Comparison of ENCODE assay signal across 14 cellular contexts in the genomic region with DNA sequence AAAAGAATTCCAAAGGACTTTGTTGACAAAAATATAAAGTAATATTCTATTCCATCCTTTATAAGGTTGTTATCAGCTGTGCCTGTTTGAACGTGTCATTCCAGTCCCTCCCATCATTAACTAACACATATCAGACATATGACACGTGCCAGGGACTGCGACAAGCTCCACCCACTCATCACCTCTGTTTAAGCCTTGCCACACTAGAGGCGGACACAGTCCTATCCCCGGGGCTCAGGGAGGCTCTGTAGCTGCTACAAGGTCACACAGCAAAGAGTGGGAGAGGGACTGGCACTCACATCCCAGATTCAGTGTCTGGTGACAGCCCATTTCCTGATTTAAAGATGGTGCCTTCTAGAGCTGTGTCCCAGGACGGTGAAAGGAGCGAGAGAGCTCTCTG. TPM values are rescaled to one million over a fixed set of nuclear protein-coding genes. Genes with fewer than 3 reads are reported as not detected.
A peak's percentile ranks its signal among the peaks of the same experiment; 100 is the strongest.
DNase-seq lines count a peak whose midpoint lies in the region; ATAC-seq, FAIRE-seq and TF ChIP-seq lines count a peak whose summit lies in the region.
"Had no signal": no experiment of that assay in that cellular context is flagged by ENCODE, and none has a peak within 500 bp of the region (broad histone marks: within the 10 kb centered on the region; RNA-seq: fewer than 3 reads in every experiment).

No MANE protein-coding gene starts in this region.

- 42% methylated on average over 7 of the region's 7 CpGs for WGBS in A549 (ENCODE audit: missing lambda C conversion rate)

- TF ChIP-seq POLR2A in A549 (IDR thresholded peaks at IDR 0.05; ENCODE audit: low read length) = no peak

- DNase-seq in A549 (ENCODE audit: low read depth in 1 of 2, low spot score in 1 of 2) (peak in 1 of 2 experiments; percentile 56), NCI-H510A treated with DMSO at 0.1 percent for 48 hours (lab: John Stamatoyannopoulos, UW) (peak; percentile 45), epithelial cell of prostate (ENCODE audit: low read depth, low spot score) (no peak), GM13977 (ENCODE audit: low spot score) (no peak), NCI-H345 (lab: John Stamatoyannopoulos, UW) (no peak)
- DNase-seq in activated effector memory CD4-positive, alpha-beta T cell treated with anti-CD3 and anti-CD28 coated beads, Interleukin-2, amount 50 U/mL, for 16 hours = no peak
- DNase-seq: activated CD4-positive, alpha-beta T cell treated with anti-CD3 and anti-CD28 coated beads, Interleukin-2, amount 50 U/mL, for 4 hours; activated gamma-delta T cell; DMS 273 treated with DMSO at 0.1 percent for 48 hours; MM.1S; spleen had no signal

- H3K36me3 ChIP-seq in muscle layer of duodenum (ENCODE audit: control insufficient read depth in 1 of 2, insufficient read depth in 2 of 2, low read length in 2 of 2) = no peaks in the 10 kb centered on the region
- H3K36me3 ChIP-seq: left lung, spleen had no signal

- CTCF ChIA-PET in A549 (lab: Yijun Ruan, JAX) = interaction anchor here (0.8 to 6.5 kb wide), 6 partner anchors 8 to 87 kb away, joined by 3 to 37 read pairs (median 4); partner anchors contain the start of gene TBC1D8

- TF ChIP-seq RAD21 in A549 (conservative IDR thresholded peaks at IDR 0.05 in 1 of 2, IDR thresholded peaks at IDR 0.05 in 1 of 2) = no peak

- TF ChIP-seq CTCF in A549 (IDR thresholded peaks at IDR 0.05) = no peak
- no peak for TF ChIP-seq CTCF in GM13977 (IDR thresholded peaks at IDR 0.05; ENCODE audit: extremely low read depth, insufficient read depth, missing control alignments)

- no peak overlapping the region for H3K4me3 ChIP-seq in A549
- no peak overlapping the region for H3K4me3 ChIP-seq in muscle layer of duodenum (ENCODE audit: low read depth in 1 of 2, low read length in 2 of 2)
- H3K4me3 ChIP-seq: left lung, spleen had no signal

- H3K4me1 ChIP-seq in A549 (peaks cover 95% of the 10 kb centered on the region), muscle layer of duodenum (ENCODE audit: control insufficient read depth in 1 of 2, insufficient read depth in 2 of 2, low read length in 2 of 2) (peaks cover 24 to 29% of the 10 kb centered on the region in 2 donors)

- no peak for FAIRE-seq in A549 (lab: Jason Lieb, UNC)

- POLR2A ChIA-PET in A549 (lab: Yijun Ruan, JAX) = interaction anchor here (1.0 to 1.3 kb wide), 2 partner anchors 30 to 32 kb away, joined by 3 to 6 read pairs; partner anchors contain the start of gene TBC1D8

- H3K4me2 ChIP-seq in A549 = peak overlapping the region; percentile 54

- in situ Hi-C loops in GM13977 (cut with MboI; ENCODE audit: low pct_unique_long_range_greater_than_20kb, low sequenced_read_pairs, unreplicated experiment) = no loop called here

- ATAC-seq in A549 (no peak), SK-N-SH treated with all-trans-retinoic acid at 6 μM for 48 hours (no peak)

- no peaks in the 10 kb centered on the region for H3K27me3 ChIP-seq in muscle layer of duodenum (ENCODE audit: low read depth, low read length)
- H3K27me3 ChIP-seq: left lung, spleen had no signal

- H3K9me3 ChIP-seq in A549 (no peaks in the 10 kb centered on the region), muscle layer of duodenum (ENCODE audit: control insufficient read depth in 1 of 2, low read length in 2 of 2) (no peaks in the 10 kb centered on the region)
- H3K9me3 ChIP-seq: left lung, spleen had no signal

- TF ChIP-seq EP300 in A549 (IDR thresholded peaks at IDR 0.05) = no peak

- peak overlapping the region; percentile 89 to 93 for H3K27ac ChIP-seq in A549
- H3K27ac ChIP-seq in epithelial cell of prostate = peak overlapping the region; percentile 68
- H3K27ac ChIP-seq in muscle layer of duodenum (ENCODE audit: low read length) = peak overlapping the region; percentile 8
- H3K27ac ChIP-seq: spleen had no signal

TF ChIP-seq in A549, 52 proteins besides CTCF, POLR2A, EP300 and RAD21:
- 0 out of 2 replicates have a peak, but pooled peaks have one; percentile 16 for TF ChIP-seq BHLHE40 (IDR thresholded peaks at IDR 0.05; ENCODE audit: low read depth, low read length)
- no peak for TF ChIP-seq RCOR1 (IDR thresholded peaks at IDR 0.05; ENCODE audit: low read depth, low read length)
- no peak for TF ChIP-seq RNF2 (IDR thresholded peaks at IDR 0.05; ENCODE audit: borderline replicate concordance, low read depth)
- no peak for TF ChIP-seq HDAC2 (IDR thresholded peaks at IDR 0.05)
- TF ChIP-seq SREBF2 (IDR thresholded peaks at IDR 0.05) = no peak
- TF ChIP-seq ZSCAN20 (CRISPR knock-in tag; IDR thresholded peaks at IDR 0.05) = no peak
- TF ChIP-seq MAFK (IDR thresholded peaks at IDR 0.05; ENCODE audit: partially characterized antibody) = no peak
- no peak for TF ChIP-seq NR3C1 (IDR thresholded peaks at IDR 0.05)
- TF ChIP-seq HEYL (CRISPR knock-in tag; IDR thresholded peaks at IDR 0.05) = no peak
- TF ChIP-seq ZFP36 (IDR thresholded peaks at IDR 0.05; ENCODE audit: borderline replicate concordance, partially characterized antibody) = peak; percentile 39
- no peak for TF ChIP-seq MYC (IDR thresholded peaks at IDR 0.05; ENCODE audit: borderline replicate concordance, low read length)
- no peak for TF ChIP-seq KDM1A (IDR thresholded peaks at IDR 0.05; ENCODE audit: low read depth)
- no peak for TF ChIP-seq CBX8 (IDR thresholded peaks at IDR 0.05)
- no peak for TF ChIP-seq GATA3 (IDR thresholded peaks at IDR 0.05; ENCODE audit: borderline replicate concordance)
- no peak for TF ChIP-seq CBX2 (IDR thresholded peaks at IDR 0.05; ENCODE audit: borderline replicate concordance, low read depth)

TF ChIP-seq in SK-N-SH treated with all-trans-retinoic acid at 6 μM for 48 hours, 23 proteins besides CTCF, POLR2A, EP300 and RAD21:
- TF ChIP-seq, protein P1, sequence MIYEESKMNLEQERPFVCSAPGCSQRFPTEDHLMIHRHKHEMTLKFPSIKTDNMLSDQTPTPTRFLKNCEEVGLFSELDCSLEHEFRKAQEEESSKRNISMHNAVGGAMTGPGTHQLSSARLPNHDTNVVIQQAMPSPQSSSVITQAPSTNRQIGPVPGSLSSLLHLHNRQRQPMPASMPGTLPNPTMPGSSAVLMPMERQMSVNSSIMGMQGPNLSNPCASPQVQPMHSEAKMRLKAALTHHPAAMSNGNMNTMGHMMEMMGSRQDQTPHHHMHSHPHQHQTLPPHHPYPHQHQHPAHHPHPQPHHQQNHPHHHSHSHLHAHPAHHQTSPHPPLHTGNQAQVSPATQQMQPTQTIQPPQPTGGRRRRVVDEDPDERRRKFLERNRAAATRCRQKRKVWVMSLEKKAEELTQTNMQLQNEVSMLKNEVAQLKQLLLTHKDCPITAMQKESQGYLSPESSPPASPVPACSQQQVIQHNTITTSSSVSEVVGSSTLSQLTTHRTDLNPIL (CRISPR knock-in tag; IDR thresholded peaks at IDR 0.05; ENCODE audit: low read depth) = no peak
- TF ChIP-seq ARNTL (CRISPR knock-in tag; IDR thresholded peaks at IDR 0.05; ENCODE audit: borderline replicate concordance, low read depth) (no peak), ESRRG (CRISPR knock-in tag; IDR thresholded peaks at IDR 0.05) (no peak), ISL1 (CRISPR knock-in tag; IDR thresholded peaks at IDR 0.05) (no peak), ZC3H10 (CRISPR knock-in tag; IDR thresholded peaks at IDR 0.05) (no peak), RARB (CRISPR knock-in tag; IDR thresholded peaks at IDR 0.05) (no peak), TCF4 (CRISPR knock-in tag; IDR thresholded peaks at IDR 0.05; ENCODE audit: borderline replicate concordance) (no peak), ZNF70 (CRISPR knock-in tag; IDR thresholded peaks at IDR 0.05) (no peak), ZNF8 (CRISPR knock-in tag; IDR thresholded peaks at IDR 0.05) (no peak), GLIS3 (CRISPR knock-in tag; IDR thresholded peaks at IDR 0.05) (no peak)
- TF ChIP-seq, protein P2, sequence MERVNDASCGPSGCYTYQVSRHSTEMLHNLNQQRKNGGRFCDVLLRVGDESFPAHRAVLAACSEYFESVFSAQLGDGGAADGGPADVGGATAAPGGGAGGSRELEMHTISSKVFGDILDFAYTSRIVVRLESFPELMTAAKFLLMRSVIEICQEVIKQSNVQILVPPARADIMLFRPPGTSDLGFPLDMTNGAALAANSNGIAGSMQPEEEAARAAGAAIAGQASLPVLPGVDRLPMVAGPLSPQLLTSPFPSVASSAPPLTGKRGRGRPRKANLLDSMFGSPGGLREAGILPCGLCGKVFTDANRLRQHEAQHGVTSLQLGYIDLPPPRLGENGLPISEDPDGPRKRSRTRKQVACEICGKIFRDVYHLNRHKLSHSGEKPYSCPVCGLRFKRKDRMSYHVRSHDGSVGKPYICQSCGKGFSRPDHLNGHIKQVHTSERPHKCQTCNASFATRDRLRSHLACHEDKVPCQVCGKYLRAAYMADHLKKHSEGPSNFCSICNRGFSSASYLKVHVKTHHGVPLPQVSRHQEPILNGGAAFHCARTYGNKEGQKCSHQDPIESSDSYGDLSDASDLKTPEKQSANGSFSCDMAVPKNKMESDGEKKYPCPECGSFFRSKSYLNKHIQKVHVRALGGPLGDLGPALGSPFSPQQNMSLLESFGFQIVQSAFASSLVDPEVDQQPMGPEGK (CRISPR knock-in tag; IDR thresholded peaks at IDR 0.05; ENCODE audit: borderline replicate concordance) = no peak

RNA-seq across cellular contexts. Expression of gene TBC1D8, which starts 30.0 kb away (rescaled TPM):
- 107 and 119 TPM in 2 replicates for polyA plus RNA-seq in A549 (2011; rRNA removed)
- 46.3 and 54.9 TPM in 2 replicates for polyA plus RNA-seq in A549 (2012; cell fraction: cytosol; rRNA removed)
- 250 and 339 TPM in 2 replicates for polyA plus RNA-seq in A549 (2012; cell fraction: nucleus; rRNA removed)
- polyA plus RNA-seq in A549 (2017; fragmentation: RNase III; extraction: RNeasy Plus Mini Kit Qiagen cat#74134 plus additional on column Dnase treatment) = 30.0 to 40.3 TPM (median 35.3 TPM) in 3 replicates
- polyA minus RNA-seq in A549 (2011; rRNA and poly(A)+ RNA removed) = 132 and 139 TPM in 2 replicates

Comparison
In these comparisons a context has a peak if more than half of its experiments do, and no peak if none do; other contexts are left out.
1. H3K27ac ChIP-seq: peak in every context shown above with its lines; median percentile 91 in A549; 68 in epithelial cell of prostate; 8 in muscle layer of duodenum.